Comparison of ENCODE assay signal across 12 cellular contexts in genomic region chr3:178454714-178455113, GRCh38.
DNase-seq lines count a peak whose midpoint lies in the region; ATAC-seq and TF ChIP-seq lines count a peak whose summit lies in the region.
"Had no signal": no experiment of that assay in that cellular context is flagged by ENCODE, and none has a peak within 500 bp of the region (broad histone marks: within the 10 kb centered on the region; RNA-seq: fewer than 3 reads in every experiment).

No MANE protein-coding gene starts in this region.

- H3K4me1 ChIP-seq in heart left ventricle: peaks cover 0 to 32% (median 16%) of the 10 kb centered on the region in 12 donors
- H3K4me1 ChIP-seq: SJSA1 had no signal

- no peak for TF ChIP-seq POLR2A in heart left ventricle (IDR thresholded peaks at IDR 0.05)

- H3K36me3 ChIP-seq in heart left ventricle: no peaks in the 10 kb centered on the region
- H3K36me3 ChIP-seq: SJSA1, WERI-Rb-1 had no signal

- 16 to 44% (median 19%) methylated on average over 4 of the region's 4 CpGs for WGBS in heart left ventricle, 4 donors

- peak overlapping the region in 10 of 12 donors; percentile 21 to 76 (median 59) for H3K27ac ChIP-seq in heart left ventricle
- H3K27ac ChIP-seq: SJSA1, WERI-Rb-1 had no signal

- TF ChIP-seq CTCF in heart left ventricle (IDR thresholded peaks at IDR 0.05): no peak

- ATAC-seq in heart left ventricle: peak; percentile 93 to 98 (median 96)
- ATAC-seq in GM21723 (IDR thresholded peaks at IDR 0.05; ENCODE audit: unreplicated experiment): no peak

- H3K4me3 ChIP-seq in heart left ventricle: no peak overlapping the region
- H3K4me3 ChIP-seq: SJSA1 had no signal

- intact Hi-C loops in heart left ventricle (cut with DNase I): loop anchor here in 3 of 10 donors (10.0 kb wide), 3 partner anchors 80 to 220 kb away; partner anchors contain the start of gene KCNMB2 (in 1 of the 3)

- H3K27me3 ChIP-seq in heart left ventricle: no peaks in the 10 kb centered on the region
- H3K27me3 ChIP-seq: SJSA1 had no signal

- H3K9me3 ChIP-seq in heart left ventricle: no peaks in the 10 kb centered on the region
- H3K9me3 ChIP-seq: SJSA1 had no signal

- DNase-seq in Ammon's horn (ENCODE audit: low spot score) (peak; percentile 17), amniotic epithelial cell (ENCODE audit: low read depth) (peak; percentile 45), heart left ventricle (peak; percentile 70 to 82 (median 80)), putamen (ENCODE audit: low spot score) (peak; percentile 5), NK-92 (lab: John Stamatoyannopoulos, UW; ENCODE audit: unreplicated experiment) (no peak), NCI-H2029 treated with DMSO at 0.1 percent for 48 hours (lab: John Stamatoyannopoulos, UW) (no peak)
- DNase-seq in effector CD4-positive, alpha-beta T cell: no peak
- DNase-seq: AML-193, NCI-H82, WERI-Rb-1 had no signal

Comparison
In these comparisons a context has a peak if more than half of its experiments do, and no peak if none do; other contexts are left out.
1. DNase-seq: peak in Ammon's horn (single experiment), amniotic epithelial cell (single experiment), heart left ventricle (5 of 5) and putamen (single experiment); none in NK-92 (single experiment), NCI-H2029 treated with DMSO at 0.1 percent for 48 hours (single experiment) and effector CD4-positive, alpha-beta T cell (single experiment).